In genomic region chr1:100387644-100388350, GRCh38 we compare ENCODE assay signal across 13 cellular contexts. TPM values are rescaled to one million over a fixed set of nuclear protein-coding genes. Genes with fewer than 3 reads are reported as not detected.
DNase-seq lines count a peak whose midpoint lies in the region; ATAC-seq and TF ChIP-seq lines count a peak whose summit lies in the region.
"Had no signal": no experiment of that assay in that cellular context is flagged by ENCODE, and none has a peak within 500 bp of the region (broad histone marks: within the 10 kb centered on the region; RNA-seq: fewer than 3 reads in every experiment).

No MANE protein-coding gene starts in this region.

- 12 to 30% methylated on average over 4 of the region's 4 CpGs for WGBS in gastroesophageal sphincter (ENCODE audit: low coverage in 1 of 2), 2 donors
- 58% methylated on average over 4 of the region's 4 CpGs for WGBS in thyroid gland, 2 donors

- intact Hi-C loops in activated CD4-positive, alpha-beta memory T cell treated with anti-CD3 and anti-CD28 coated beads for 36 hours (cut with micrococcal nuclease): loop anchor here (2.0 kb wide), 1 partner anchor 37 kb away; no protein-coding TSS in a partner anchor
- intact Hi-C loops in thyroid gland (cut with DNase I): no loop called here

- H3K9me3 ChIP-seq in gastroesophageal sphincter (no peaks in the 10 kb centered on the region), thyroid gland (no peaks in the 10 kb centered on the region)

- POLR2A ChIA-PET in activated CD4-positive, alpha-beta memory T cell treated with anti-CD3 and anti-CD28 coated beads for 36 hours (lab: Charles Lee): interaction anchor here (1.2 kb wide), 2 partner anchors 18 to 35 kb away, joined by 3 read pairs; partner anchors contain the start of gene CDC14A

- TF ChIP-seq POLR2A in gastroesophageal sphincter (IDR thresholded peaks at IDR 0.05) (no peak), thyroid gland (IDR thresholded peaks at IDR 0.05) (no peak)

- no peaks in the 10 kb centered on the region for H3K9me3 Mint-ChIP-seq in activated naive CD4-positive, alpha-beta T cell treated with anti-CD3 and anti-CD28 coated beads, Interleukin-2, amount 10 ng/mL, durations not matched to agents 7 days and 5 days
- no peaks in the 10 kb centered on the region for H3K9me3 Mint-ChIP-seq in activated naive CD4-positive, alpha-beta T cell treated with anti-CD3 and anti-CD28 coated beads, Interleukin-2, amount 50 U/mL, for 72 hours
- no peaks in the 10 kb centered on the region for H3K9me3 Mint-ChIP-seq in activated CD4-positive, alpha-beta memory T cell treated with anti-CD3 and anti-CD28 coated beads for 36 hours

- peak overlapping the region; percentile 2 to 59 (median 39) for H3K27ac ChIP-seq in gastroesophageal sphincter
- peak overlapping the region; percentile 63 to 83 (median 65) for H3K27ac ChIP-seq in thyroid gland
- H3K27ac ChIP-seq: C4-2B, epithelial cell of prostate had no signal

- TF ChIP-seq EP300 in gastroesophageal sphincter (IDR thresholded peaks at IDR 0.05): no peak

- no peak for DNase-seq in activated naive CD4-positive, alpha-beta T cell treated with anti-CD3 and anti-CD28 coated beads, Interleukin-2, amount 10 ng/mL, durations not matched to agents 7 days and 5 days
- no peak for DNase-seq in activated naive CD4-positive, alpha-beta T cell treated with anti-CD3 and anti-CD28 coated beads, Interleukin-2, amount 50 U/mL, for 72 hours (ENCODE audit: low spot score in 2 of 2)
- DNase-seq in activated CD4-positive, alpha-beta memory T cell treated with anti-CD3 and anti-CD28 coated beads for 36 hours: no peak
- DNase-seq in thyroid gland (no peak), D341Med (ENCODE audit: low spot score) (no peak), G401 (ENCODE audit: low spot score) (no peak)
- DNase-seq: NCI-H2107, SIG-M5 had no signal

- H3K27me3 ChIP-seq in gastroesophageal sphincter (no peaks in the 10 kb centered on the region), thyroid gland (no peaks in the 10 kb centered on the region)

- TF ChIP-seq CTCF in gastroesophageal sphincter (IDR thresholded peaks at IDR 0.05) (no peak), thyroid gland (IDR thresholded peaks at IDR 0.05) (no peak)

- peak overlapping the region; percentile 54 for H3K4me3 Mint-ChIP-seq in activated naive CD4-positive, alpha-beta T cell treated with anti-CD3 and anti-CD28 coated beads, Interleukin-2, amount 10 ng/mL, durations not matched to agents 7 days and 5 days
- H3K4me3 Mint-ChIP-seq in activated CD4-positive, alpha-beta memory T cell treated with anti-CD3 and anti-CD28 coated beads for 36 hours: peak overlapping the region; percentile 66

- peaks cover 0 to 15% of the 10 kb centered on the region in 2 donors for H3K36me3 ChIP-seq in gastroesophageal sphincter
- H3K36me3 ChIP-seq in thyroid gland: no peaks in the 10 kb centered on the region

- H3K4me3 ChIP-seq in gastroesophageal sphincter (peak overlapping the region; percentile 9 to 14), thyroid gland (replicated peaks in 1 of 3) (no peak overlapping the region)

- H3K4me1 Mint-ChIP-seq in activated naive CD4-positive, alpha-beta T cell treated with anti-CD3 and anti-CD28 coated beads, Interleukin-2, amount 10 ng/mL, durations not matched to agents 7 days and 5 days: peaks cover 87% of the 10 kb centered on the region
- H3K4me1 Mint-ChIP-seq in activated CD4-positive, alpha-beta memory T cell treated with anti-CD3 and anti-CD28 coated beads for 36 hours (ENCODE audit: low read depth): peaks cover 84% of the 10 kb centered on the region

- CTCF ChIA-PET in activated naive CD4-positive, alpha-beta T cell treated with anti-CD3 and anti-CD28 coated beads, Interleukin-2, amount 10 ng/mL, durations not matched to agents 7 days and 5 days (lab: Charles Lee): interaction anchor here (0.7 to 1.4 kb wide), 3 partner anchors 17 to 57 kb away, joined by 3 to 4 read pairs (median 3); no protein-coding TSS in a partner anchor
- CTCF ChIA-PET in activated CD4-positive, alpha-beta memory T cell treated with anti-CD3 and anti-CD28 coated beads for 36 hours (lab: Charles Lee): interaction anchor here (1.8 kb wide), 1 partner anchor 68 kb away, joined by 6 read pairs; no protein-coding TSS in a partner anchor

- ATAC-seq in activated naive CD4-positive, alpha-beta T cell treated with anti-CD3 and anti-CD28 coated beads, Interleukin-2, amount 50 U/mL, for 72 hours: no peak
- ATAC-seq in gastroesophageal sphincter (no peak), GM19395 (IDR thresholded peaks at IDR 0.05; ENCODE audit: unreplicated experiment) (no peak)
- ATAC-seq: HCT116 had no signal

- peaks cover 71% of the 10 kb centered on the region for H3K36me3 Mint-ChIP-seq in activated naive CD4-positive, alpha-beta T cell treated with anti-CD3 and anti-CD28 coated beads, Interleukin-2, amount 10 ng/mL, durations not matched to agents 7 days and 5 days
- peaks cover 0 to under 1% of the 10 kb centered on the region in 2 donors for H3K36me3 Mint-ChIP-seq in activated naive CD4-positive, alpha-beta T cell treated with anti-CD3 and anti-CD28 coated beads, Interleukin-2, amount 50 U/mL, for 72 hours
- H3K36me3 Mint-ChIP-seq in activated CD4-positive, alpha-beta memory T cell treated with anti-CD3 and anti-CD28 coated beads for 36 hours: peaks cover 9% of the 10 kb centered on the region

- H3K4me1 ChIP-seq in gastroesophageal sphincter: peaks cover 0 to 27% (median 0%) of the 10 kb centered on the region in 3 donors
- H3K4me1 ChIP-seq in thyroid gland: peaks cover 39 to 45% of the 10 kb centered on the region in 2 donors

- in situ Hi-C loops in G401 (cut with HindIII; ENCODE audit: low sequenced_read_pairs): no loop called here

- H3K27ac Mint-ChIP-seq in activated naive CD4-positive, alpha-beta T cell treated with anti-CD3 and anti-CD28 coated beads, Interleukin-2, amount 10 ng/mL, durations not matched to agents 7 days and 5 days: peak overlapping the region; percentile 61
- H3K27ac Mint-ChIP-seq in activated naive CD4-positive, alpha-beta T cell treated with anti-CD3 and anti-CD28 coated beads, Interleukin-2, amount 50 U/mL, for 72 hours: peak overlapping the region in 1 of 2 donors; percentile 75
- peak overlapping the region; percentile 87 for H3K27ac Mint-ChIP-seq in activated CD4-positive, alpha-beta memory T cell treated with anti-CD3 and anti-CD28 coated beads for 36 hours

- H3K27me3 Mint-ChIP-seq in activated naive CD4-positive, alpha-beta T cell treated with anti-CD3 and anti-CD28 coated beads, Interleukin-2, amount 10 ng/mL, durations not matched to agents 7 days and 5 days: no peaks in the 10 kb centered on the region
- no peaks in the 10 kb centered on the region for H3K27me3 Mint-ChIP-seq in activated CD4-positive, alpha-beta memory T cell treated with anti-CD3 and anti-CD28 coated beads for 36 hours

RNA-seq across cellular contexts. Expression of gene CDC14A, which starts 35.5 kb away (rescaled TPM):
- total RNA-seq in activated naive CD4-positive, alpha-beta T cell treated with anti-CD3 and anti-CD28 coated beads, Interleukin-2, amount 50 U/mL, for 72 hours: 10 to 100 TPM; 13.0 to 16.0 TPM
- 10 to 100 TPM; 18.9 to 20.2 TPM for total RNA-seq in activated CD4-positive, alpha-beta memory T cell treated with anti-CD3 and anti-CD28 coated beads for 36 hours
- total RNA-seq in gastroesophageal sphincter (10 to 100 TPM in 2 of 4 donors, 1 to 10 TPM in 2; 8.6 to 20.1 (median 11.0) TPM), thyroid gland (10 to 100 TPM; 17.1 to 32.8 (median 28.0) TPM)
- 4.1 and 9.9 TPM in 2 replicates for total RNA-seq in G401 (2014; rRNA removed; shearing (Covaris generic))

Comparison
In these comparisons a context has a peak if more than half of its experiments do, and no peak if none do; other contexts are left out.
1. H3K4me3 ChIP-seq: peak in gastroesophageal sphincter (2 of 2); none in thyroid gland (0 of 3).